ENCODE assay signal across 9 cellular contexts in genomic region chr2:241860184-241861078, GRCh38. TPM values are rescaled to one million over a fixed set of nuclear protein-coding genes. Genes with fewer than 3 reads are reported as not detected.
DNase-seq lines count a peak whose midpoint lies in the region; ATAC-seq, FAIRE-seq and TF ChIP-seq lines count a peak whose summit lies in the region.
"Had no signal": no experiment of that assay in that cellular context is flagged by ENCODE, and none has a peak within 500 bp of the region (broad histone marks: within the 10 kb centered on the region; RNA-seq: fewer than 3 reads in every experiment).

No MANE protein-coding gene starts in this region.

- H3K27ac Mint-ChIP-seq in glutamatergic neuron (ENCODE audit: unreplicated experiment) = no peak overlapping the region

- peak; percentile 8 for FAIRE-seq in GM19239 (lab: Jason Lieb, UNC)
- FAIRE-seq: endothelial cell of umbilical vein had no signal

- H3K4me3 Mint-ChIP-seq in glutamatergic neuron (ENCODE audit: unreplicated experiment) = no peak overlapping the region

- H3K9me3 Mint-ChIP-seq in glutamatergic neuron (ENCODE audit: unreplicated experiment) = peaks cover 15% of the 10 kb centered on the region

- peaks cover 15% of the 10 kb centered on the region for H3K27me3 ChIP-seq in OCI-LY3 (ENCODE audit: low read depth, low read length)

- DNase-seq in GM19239 (ENCODE audit: insufficient read length, low spot score) = no peak
- DNase-seq in glutamatergic neuron = peak; percentile 22
- DNase-seq in stimulated activated naive CD8-positive, alpha-beta T cell treated with anti-CD3 and anti-CD28 coated beads, Interleukin-15, Interleukin-2, amounts not matched to agents 100 U/mL and 50 U/mL, for 24 hours = no peak
- no peak for DNase-seq in Kasumi-1 (lab: John Stamatoyannopoulos, UW)
- DNase-seq in AML-193 (lab: John Stamatoyannopoulos, UW) = no peak

- H2AFZ ChIP-seq in OCI-LY3 (ENCODE audit: low read depth, low read length) = no peak overlapping the region

- no peaks in the 10 kb centered on the region for H3K9me3 ChIP-seq in OCI-LY3 (ENCODE audit: insufficient read depth, low read length)

- peaks cover 15% of the 10 kb centered on the region for H3K36me3 Mint-ChIP-seq in glutamatergic neuron (ENCODE audit: unreplicated experiment)

- peak overlapping the region; percentile 92 for H3K27ac ChIP-seq in OCI-LY3 (ENCODE audit: low read length)

- TF ChIP-seq CTCF in OCI-LY3 (IDR thresholded peaks at IDR 0.05; ENCODE audit: low read depth, low read length) = no peak
- no peak for TF ChIP-seq CTCF in glutamatergic neuron (IDR thresholded peaks at IDR 0.05; ENCODE audit: partially characterized antibody, unreplicated experiment)

- H3K4me1 Mint-ChIP-seq in glutamatergic neuron (ENCODE audit: low read depth, unreplicated experiment) = peaks cover 16% of the 10 kb centered on the region

- H3K4me3 ChIP-seq in OCI-LY3 (ENCODE audit: low read length) = peak overlapping the region; percentile 93

- peaks cover 9% of the 10 kb centered on the region for H3K27me3 Mint-ChIP-seq in glutamatergic neuron (ENCODE audit: unreplicated experiment)

- H3K36me3 ChIP-seq in OCI-LY3 (replicated peaks; ENCODE audit: low read depth, low read length) = peaks cover 4% of the 10 kb centered on the region

- peak overlapping the region; percentile 88 for H3K9ac ChIP-seq in OCI-LY3 (ENCODE audit: low read length)

- H3K79me2 ChIP-seq in OCI-LY3 (ENCODE audit: low read length) = peaks cover 19% of the 10 kb centered on the region

- ATAC-seq in stimulated activated naive CD8-positive, alpha-beta T cell treated with anti-CD3 and anti-CD28 coated beads, Interleukin-15, Interleukin-2, amounts not matched to agents 100 U/mL and 50 U/mL, for 24 hours = peak; percentile 30
- no peak for ATAC-seq in HG03521 (IDR thresholded peaks at IDR 0.05; ENCODE audit: unreplicated experiment)

- 0 out of 2 replicates have a peak, but pooled peaks cover 5% of the 10 kb centered on the region for H4K20me1 ChIP-seq in OCI-LY3 (ENCODE audit: insufficient read depth, low read length)

- H3K4me2 ChIP-seq in OCI-LY3 (ENCODE audit: low read length) = peak overlapping the region; percentile 96

- H3K4me1 ChIP-seq in OCI-LY3 (ENCODE audit: low read length) = peaks cover 49% of the 10 kb centered on the region

RNA-seq across cellular contexts. Expression of gene PDCD1, which starts 1.7 kb away (rescaled TPM):
- not detected for total RNA-seq in glutamatergic neuron (ENCODE audit: unreplicated experiment)
- total RNA-seq: endothelial cell of umbilical vein, RPMI7951 had no signal

RNA-seq across cellular contexts. Expression of gene RTP5, which starts 9.1 kb away (rescaled TPM):
- not detected for total RNA-seq in glutamatergic neuron (ENCODE audit: unreplicated experiment)
- total RNA-seq: endothelial cell of umbilical vein, RPMI7951 had no signal

RNA-seq across cellular contexts. Expression of gene NEU4, which starts 51.4 kb away (rescaled TPM):
- 0.88 TPM for total RNA-seq in glutamatergic neuron (ENCODE audit: unreplicated experiment)
- total RNA-seq: endothelial cell of umbilical vein, RPMI7951 had no signal
